In genomic region chr5:33891731-33892418, GRCh38 we compare ENCODE assay signal across 8 cellular contexts. TPM values are rescaled to one million over a fixed set of nuclear protein-coding genes. Genes with fewer than 3 reads are reported as not detected.
DNase-seq lines count a peak whose midpoint lies in the region; ATAC-seq and TF ChIP-seq lines count a peak whose summit lies in the region.

A gene with protein sequence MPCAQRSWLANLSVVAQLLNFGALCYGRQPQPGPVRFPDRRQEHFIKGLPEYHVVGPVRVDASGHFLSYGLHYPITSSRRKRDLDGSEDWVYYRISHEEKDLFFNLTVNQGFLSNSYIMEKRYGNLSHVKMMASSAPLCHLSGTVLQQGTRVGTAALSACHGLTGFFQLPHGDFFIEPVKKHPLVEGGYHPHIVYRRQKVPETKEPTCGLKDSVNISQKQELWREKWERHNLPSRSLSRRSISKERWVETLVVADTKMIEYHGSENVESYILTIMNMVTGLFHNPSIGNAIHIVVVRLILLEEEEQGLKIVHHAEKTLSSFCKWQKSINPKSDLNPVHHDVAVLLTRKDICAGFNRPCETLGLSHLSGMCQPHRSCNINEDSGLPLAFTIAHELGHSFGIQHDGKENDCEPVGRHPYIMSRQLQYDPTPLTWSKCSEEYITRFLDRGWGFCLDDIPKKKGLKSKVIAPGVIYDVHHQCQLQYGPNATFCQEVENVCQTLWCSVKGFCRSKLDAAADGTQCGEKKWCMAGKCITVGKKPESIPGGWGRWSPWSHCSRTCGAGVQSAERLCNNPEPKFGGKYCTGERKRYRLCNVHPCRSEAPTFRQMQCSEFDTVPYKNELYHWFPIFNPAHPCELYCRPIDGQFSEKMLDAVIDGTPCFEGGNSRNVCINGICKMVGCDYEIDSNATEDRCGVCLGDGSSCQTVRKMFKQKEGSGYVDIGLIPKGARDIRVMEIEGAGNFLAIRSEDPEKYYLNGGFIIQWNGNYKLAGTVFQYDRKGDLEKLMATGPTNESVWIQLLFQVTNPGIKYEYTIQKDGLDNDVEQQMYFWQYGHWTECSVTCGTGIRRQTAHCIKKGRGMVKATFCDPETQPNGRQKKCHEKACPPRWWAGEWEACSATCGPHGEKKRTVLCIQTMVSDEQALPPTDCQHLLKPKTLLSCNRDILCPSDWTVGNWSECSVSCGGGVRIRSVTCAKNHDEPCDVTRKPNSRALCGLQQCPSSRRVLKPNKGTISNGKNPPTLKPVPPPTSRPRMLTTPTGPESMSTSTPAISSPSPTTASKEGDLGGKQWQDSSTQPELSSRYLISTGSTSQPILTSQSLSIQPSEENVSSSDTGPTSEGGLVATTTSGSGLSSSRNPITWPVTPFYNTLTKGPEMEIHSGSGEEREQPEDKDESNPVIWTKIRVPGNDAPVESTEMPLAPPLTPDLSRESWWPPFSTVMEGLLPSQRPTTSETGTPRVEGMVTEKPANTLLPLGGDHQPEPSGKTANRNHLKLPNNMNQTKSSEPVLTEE (N-terminal part only) (minus strand): TSS chr5:33891990. CDS start chr5:33891856, 134 bp downstream.

- H3K9me3 ChIP-seq in breast epithelium = no peaks in the 10 kb centered on the region
- H3K9me3 ChIP-seq in right lobe of liver = no peaks in the 10 kb centered on the region
- H3K9me3 ChIP-seq in transverse colon = no peaks in the 10 kb centered on the region

- DNase-seq in AG08396 (ENCODE audit: low spot score) = peak; percentile 83
- no peak for DNase-seq in breast epithelium (ENCODE audit: low spot score in 2 of 2)
- DNase-seq in right lobe of liver = peak; percentile 42 to 60 (median 49)
- DNase-seq in transverse colon = peak; percentile 24
- DNase-seq in GDM1 (lab: John Stamatoyannopoulos, UW) = no peak

- H3K27ac ChIP-seq in breast epithelium = peak within 1 kb of the TSS; percentile 52 to 84
- H3K27ac ChIP-seq in right lobe of liver = peak within 1 kb of the TSS in 1 of 3 donors; percentile 5
- peak within 1 kb of the TSS; percentile 41 to 72 (median 54) for H3K27ac ChIP-seq in transverse colon

- in situ Hi-C loops in transverse colon (cut with MboI; ENCODE audit: low pct_ligation_motif_present in 1 of 4, low pct_unique_long_range_greater_than_20kb in 1 of 4, low sequenced_read_pairs in 3 of 4) = no loop called here

- WGBS in right lobe of liver (ENCODE audit: insufficient coverage, low coverage, low lambda C conversion rate, missing lambda C conversion rate) = 7% methylated on average over 15 of the region's 40 CpGs
- WGBS in transverse colon (ENCODE audit: low coverage in 1 of 2), 2 donors = 18% methylated on average over 36 of the region's 40 CpGs; no CpG with 5 or more reads in 1 of the 2 donors

- H3K4me1 ChIP-seq in breast epithelium = no peaks in the 10 kb centered on the region
- no peaks in the 10 kb centered on the region for H3K4me1 ChIP-seq in right lobe of liver
- peaks cover 0 to 8% (median 4%) of the 10 kb centered on the region in 4 donors for H3K4me1 ChIP-seq in transverse colon

- TF ChIP-seq POLR2A in breast epithelium (IDR thresholded peaks at IDR 0.05) (no peak), right lobe of liver (IDR thresholded peaks at IDR 0.05) (no peak), transverse colon (IDR thresholded peaks at IDR 0.05) (no peak)

- no peaks in the 10 kb centered on the region for H3K36me3 ChIP-seq in breast epithelium
- no peaks in the 10 kb centered on the region for H3K36me3 ChIP-seq in right lobe of liver
- H3K36me3 ChIP-seq in transverse colon = no peaks in the 10 kb centered on the region

- H3K4me3 ChIP-seq in breast epithelium = peak within 1 kb of the TSS; percentile 47 to 75 (median 52)
- H3K4me3 ChIP-seq in right lobe of liver = peak within 1 kb of the TSS; percentile 24 to 38 (median 30)
- peak within 1 kb of the TSS; percentile 10 to 51 (median 15) for H3K4me3 ChIP-seq in transverse colon

- peak; percentile 38 for ATAC-seq in HG02885 (IDR thresholded peaks at IDR 0.05; ENCODE audit: poor library complexity, unreplicated experiment)
- peak; percentile 47 to 66 (median 60) for ATAC-seq in right lobe of liver
- ATAC-seq in GM21381 (IDR thresholded peaks at IDR 0.05; ENCODE audit: unreplicated experiment) = no peak
- ATAC-seq in GM18861 (IDR thresholded peaks at IDR 0.05; ENCODE audit: unreplicated experiment) = no peak

- intact Hi-C loops in breast epithelium (cut with DNase I; ENCODE audit: low total_unique reads) (no loop called here), right lobe of liver (cut with DNase I) (no loop called here), transverse colon (cut with DNase I; ENCODE audit: low total_unique reads) (no loop called here)

- TF ChIP-seq CTCF in breast epithelium (IDR thresholded peaks at IDR 0.05) (no peak), right lobe of liver (IDR thresholded peaks at IDR 0.05) (no peak), transverse colon (IDR thresholded peaks at IDR 0.05) (no peak)

- no peaks in the 10 kb centered on the region for H3K27me3 ChIP-seq in breast epithelium
- no peaks in the 10 kb centered on the region for H3K27me3 ChIP-seq in right lobe of liver
- H3K27me3 ChIP-seq in transverse colon = peaks cover 23% of the 10 kb centered on the region

- no peak for TF ChIP-seq EP300 in transverse colon (IDR thresholded peaks at IDR 0.05; ENCODE audit: low read depth)

RNA-seq across cellular contexts. Expression of the gene that starts here (rescaled TPM):
- total RNA-seq in breast epithelium = 10 to 100 TPM in 2 of 3 donors, 1 to 10 TPM in 1; 4.4 to 17.4 (median 15.0) TPM
- 1 to 10 TPM; 1.1 to 3.9 (median 1.7) TPM for total RNA-seq in right lobe of liver
- 1 to 10 TPM in 3 of 4 donors, under 1 TPM in 1; 0.60 to 4.1 (median 1.3) TPM for total RNA-seq in transverse colon

Comparison
In these comparisons a context has a peak if more than half of its experiments do, and no peak if none do; other contexts are left out.
1. DNase-seq: peak in AG08396 (single experiment), right lobe of liver (3 of 3) and transverse colon (single experiment); none in breast epithelium (0 of 2) and GDM1 (single experiment).
2. ATAC-seq: peak in HG02885 (single experiment) and right lobe of liver (4 of 4); none in GM21381 (single experiment) and GM18861 (single experiment).
3. Peak in every context shown above with its lines, with median percentiles within 50 percentile points of each other: H3K4me3 ChIP-seq.